8 cellular contexts compared by ENCODE assay signal in genomic region chr10:79266092-79266491, GRCh38.
DNase-seq lines count a peak whose midpoint lies in the region; ATAC-seq and TF ChIP-seq lines count a peak whose summit lies in the region.

No MANE protein-coding gene starts in this region.

- no peaks in the 10 kb centered on the region for H3K9me3 ChIP-seq in CD4-positive, CD25-positive, alpha-beta regulatory T cell (ENCODE audit: control insufficient read depth in 2 of 2, low read length in 2 of 2)
- H3K9me3 ChIP-seq in spleen = no peaks in the 10 kb centered on the region

- no peaks in the 10 kb centered on the region for H3K27me3 Mint-ChIP-seq in CD4-positive, CD25-positive, alpha-beta regulatory T cell
- H3K27me3 Mint-ChIP-seq in effector memory CD8-positive, alpha-beta T cell = no peaks in the 10 kb centered on the region

- peak in 1 of 2 donors; percentile 12 for ATAC-seq in CD4-positive, CD25-positive, alpha-beta regulatory T cell (ENCODE audit: low read depth in 2 of 2)
- peak; percentile 19 for ATAC-seq in GM21367 (IDR thresholded peaks at IDR 0.05; ENCODE audit: unreplicated experiment)
- ATAC-seq in effector memory CD8-positive, alpha-beta T cell (replicated peaks) = peak; percentile 51
- ATAC-seq in HG03521 (IDR thresholded peaks at IDR 0.05; ENCODE audit: unreplicated experiment) = no peak

- no peak for TF ChIP-seq POLR2A in spleen (IDR thresholded peaks at IDR 0.05)

- H3K9me3 Mint-ChIP-seq in CD4-positive, CD25-positive, alpha-beta regulatory T cell = no peaks in the 10 kb centered on the region
- H3K9me3 Mint-ChIP-seq in effector memory CD8-positive, alpha-beta T cell = no peaks in the 10 kb centered on the region

- peaks cover 11% of the 10 kb centered on the region for H3K4me1 ChIP-seq in CD4-positive, CD25-positive, alpha-beta regulatory T cell (ENCODE audit: control insufficient read depth, insufficient read depth, low read length, poor library complexity, severe bottlenecking)
- peaks cover 73 to 100% (median 97%) of the 10 kb centered on the region in 6 donors for H3K4me1 ChIP-seq in spleen

- H3K4me1 Mint-ChIP-seq in CD4-positive, CD25-positive, alpha-beta regulatory T cell = peaks cover 0 to 56% (median 29%) of the 10 kb centered on the region in 4 donors
- peaks cover 44 to 63% of the 10 kb centered on the region in 2 donors for H3K4me1 Mint-ChIP-seq in effector memory CD8-positive, alpha-beta T cell (ENCODE audit: low read depth in 2 of 2)

- H3K27ac ChIP-seq in CD4-positive, CD25-positive, alpha-beta regulatory T cell (ENCODE audit: insufficient read depth, low read length, poor library complexity, severe bottlenecking) = peak overlapping the region; percentile 33
- H3K27ac ChIP-seq in spleen = peak overlapping the region; percentile 74 to 93 (median 86)

- 23 to 40% (median 28%) methylated on average over 5 to 6 of the region's 6 CpGs for WGBS in spleen, 5 donors

- H3K4me3 Mint-ChIP-seq in CD4-positive, CD25-positive, alpha-beta regulatory T cell = no peak overlapping the region
- peak overlapping the region; percentile 67 to 72 for H3K4me3 Mint-ChIP-seq in effector memory CD8-positive, alpha-beta T cell

- no peaks in the 10 kb centered on the region for H3K36me3 Mint-ChIP-seq in CD4-positive, CD25-positive, alpha-beta regulatory T cell
- H3K36me3 Mint-ChIP-seq in effector memory CD8-positive, alpha-beta T cell (ENCODE audit: insufficient read depth) = peaks cover 10% of the 10 kb centered on the region

- DNase-seq in CD4-positive, CD25-positive, alpha-beta regulatory T cell = no peak
- DNase-seq in HK-2 (ENCODE audit: unreplicated experiment) (peak; percentile 22), spleen (no peak), NCI-H524 treated with DMSO at 0.1 percent for 48 hours (lab: John Stamatoyannopoulos, UW) (no peak)
- no peak for DNase-seq in effector memory CD8-positive, alpha-beta T cell
- DNase-seq in stimulated activated CD4-positive, alpha-beta T cell treated with anti-CD3 and anti-CD28 coated beads, Interleukin-2, amount 100 ng/mL, for 48 hours = no peak

- no peak for TF ChIP-seq CTCF in spleen (IDR thresholded peaks at IDR 0.05 in 8 of 11, conservative IDR thresholded peaks at IDR 0.05 in 3 of 11)

- intact Hi-C loops in spleen (cut with DNase I; ENCODE audit: low total_unique reads) = no loop called here

- H3K4me3 ChIP-seq in CD4-positive, CD25-positive, alpha-beta regulatory T cell (ENCODE audit: low read depth, low read length) = no peak overlapping the region
- H3K4me3 ChIP-seq in spleen = peak overlapping the region in 1 of 8 donors; percentile 55

- H3K27ac Mint-ChIP-seq in CD4-positive, CD25-positive, alpha-beta regulatory T cell = peak overlapping the region; percentile 46 to 83 (median 79)
- peak overlapping the region; percentile 93 to 96 for H3K27ac Mint-ChIP-seq in effector memory CD8-positive, alpha-beta T cell

- peaks cover 3% of the 10 kb centered on the region for H3K36me3 ChIP-seq in CD4-positive, CD25-positive, alpha-beta regulatory T cell (ENCODE audit: control insufficient read depth, insufficient read depth, low read length)
- peaks cover 0 to 57% (median under 1%) of the 10 kb centered on the region in 6 donors for H3K36me3 ChIP-seq in spleen

- H3K27me3 ChIP-seq in CD4-positive, CD25-positive, alpha-beta regulatory T cell (ENCODE audit: control insufficient read depth, insufficient read depth, low read length) = no peaks in the 10 kb centered on the region
- no peaks in the 10 kb centered on the region for H3K27me3 ChIP-seq in spleen (replicated peaks in 1 of 7)

Comparison
In these comparisons a context has a peak if more than half of its experiments do, and no peak if none do; other contexts are left out.
1. H3K4me3 Mint-ChIP-seq: peak in effector memory CD8-positive, alpha-beta T cell (2 of 2); none in CD4-positive, CD25-positive, alpha-beta regulatory T cell (0 of 4).